ENCODE assay signal across 14 cellular contexts in genomic region chr7:128309921-128310320, GRCh38. TPM values are rescaled to one million over a fixed set of nuclear protein-coding genes. Genes with fewer than 3 reads are reported as not detected.
DNase-seq lines count a peak whose midpoint lies in the region; ATAC-seq and TF ChIP-seq lines count a peak whose summit lies in the region.
"Had no signal": no experiment of that assay in that cellular context is flagged by ENCODE, and none has a peak within 500 bp of the region (broad histone marks: within the 10 kb centered on the region; RNA-seq: fewer than 3 reads in every experiment).

No MANE protein-coding gene starts in this region.

- H3K27me3 ChIP-seq in neural progenitor cell = no peaks in the 10 kb centered on the region
- H3K27me3 ChIP-seq: BLaER1 treated with 17β-estradiol and CSF1 and Interleukin-3, amounts not matched to agents 10 nM and 100 nM had no signal

- H3K27ac ChIP-seq in neural progenitor cell = peak overlapping the region; percentile 20
- H3K27ac ChIP-seq: BLaER1 treated with 17β-estradiol and CSF1 and Interleukin-3, amounts not matched to agents 10 nM and 100 nM had no signal

- no peaks in the 10 kb centered on the region for H3K4me1 Mint-ChIP-seq in activated naive CD8-positive, alpha-beta T cell treated with anti-CD3 and anti-CD28 coated beads, Interleukin-2, amount 50 U/mL, for 24 hours
- H3K4me1 Mint-ChIP-seq in activated naive CD8-positive, alpha-beta T cell treated with anti-CD3 and anti-CD28 coated beads for 36 hours = no peaks in the 10 kb centered on the region
- H3K4me1 Mint-ChIP-seq in neural progenitor cell = no peaks in the 10 kb centered on the region

- H3K36me3 Mint-ChIP-seq in activated naive CD8-positive, alpha-beta T cell treated with anti-CD3 and anti-CD28 coated beads, Interleukin-2, amount 50 U/mL, for 24 hours (ENCODE audit: low read depth) = peaks cover 71% of the 10 kb centered on the region
- H3K36me3 Mint-ChIP-seq in activated naive CD8-positive, alpha-beta T cell treated with anti-CD3 and anti-CD28 coated beads for 36 hours = peaks cover 17% of the 10 kb centered on the region
- peaks cover 53% of the 10 kb centered on the region for H3K36me3 Mint-ChIP-seq in neural progenitor cell

- no peak for ATAC-seq in activated naive CD8-positive, alpha-beta T cell treated with anti-CD3 and anti-CD28 coated beads, Interleukin-2, amount 50 U/mL, for 24 hours
- no peak for ATAC-seq in GM18868 (IDR thresholded peaks at IDR 0.05; ENCODE audit: unreplicated experiment)

- H3K36me3 ChIP-seq in neural progenitor cell = peaks cover 12% of the 10 kb centered on the region

- H3K4me3 ChIP-seq in neural progenitor cell = no peak overlapping the region
- H3K4me3 ChIP-seq: BLaER1 treated with 17β-estradiol and CSF1 and Interleukin-3, amounts not matched to agents 10 nM and 100 nM; HAP-1 had no signal

- no peaks in the 10 kb centered on the region for H3K79me2 ChIP-seq in neural progenitor cell (ENCODE audit: low read depth)

- H4K20me1 ChIP-seq in neural progenitor cell (ENCODE audit: low read depth) = peaks cover 8% of the 10 kb centered on the region

- H3K9ac ChIP-seq in neural progenitor cell = no peak overlapping the region
- H3K9ac ChIP-seq: BLaER1 treated with 17β-estradiol and CSF1 and Interleukin-3, amounts not matched to agents 10 nM and 100 nM had no signal

- H2AFZ ChIP-seq in neural progenitor cell (replicated peaks) = no peak overlapping the region

- peak overlapping the region; percentile 10 for H3K27ac Mint-ChIP-seq in activated naive CD8-positive, alpha-beta T cell treated with anti-CD3 and anti-CD28 coated beads, Interleukin-2, amount 50 U/mL, for 24 hours
- H3K27ac Mint-ChIP-seq in activated naive CD8-positive, alpha-beta T cell treated with anti-CD3 and anti-CD28 coated beads for 36 hours = no peak overlapping the region
- no peak overlapping the region for H3K27ac Mint-ChIP-seq in neural progenitor cell

- in situ Hi-C loops in KBM-7 (cut with MboI; ENCODE audit: low pct_unique_long_range_greater_than_20kb, low sequenced_read_pairs) = no loop called here
- in situ Hi-C loops in GM13977 (cut with MboI; ENCODE audit: low pct_unique_long_range_greater_than_20kb, low sequenced_read_pairs, unreplicated experiment) = no loop called here

- TF ChIP-seq CTCF in neural progenitor cell (IDR thresholded peaks at IDR 0.05) (no peak), GM13977 (IDR thresholded peaks at IDR 0.05; ENCODE audit: extremely low read depth, insufficient read depth, missing control alignments) (no peak)

- no peaks in the 10 kb centered on the region for H3K9me3 ChIP-seq in neural progenitor cell (ENCODE audit: low read depth)
- H3K9me3 ChIP-seq: BLaER1 treated with 17β-estradiol and CSF1 and Interleukin-3, amounts not matched to agents 10 nM and 100 nM; HAP-1 had no signal

- DNase-seq in activated naive CD8-positive, alpha-beta T cell treated with anti-CD3 and anti-CD28 coated beads, Interleukin-2, amount 50 U/mL, for 24 hours = no peak
- no peak for DNase-seq in activated naive CD8-positive, alpha-beta T cell treated with anti-CD3 and anti-CD28 coated beads for 36 hours
- peak; percentile 30 for DNase-seq in RPMI7951 (ENCODE audit: low read depth)
- peak; percentile 29 for DNase-seq in neural progenitor cell (ENCODE audit: low spot score)
- no peak for DNase-seq in KBM-7
- DNase-seq in GM13977 (ENCODE audit: low spot score) = no peak
- DNase-seq: ACHN; CD4-positive, alpha-beta memory T cell; DMS79; GOT3 had no signal

- no peaks in the 10 kb centered on the region for H3K9me3 Mint-ChIP-seq in activated naive CD8-positive, alpha-beta T cell treated with anti-CD3 and anti-CD28 coated beads, Interleukin-2, amount 50 U/mL, for 24 hours
- no peaks in the 10 kb centered on the region for H3K9me3 Mint-ChIP-seq in activated naive CD8-positive, alpha-beta T cell treated with anti-CD3 and anti-CD28 coated beads for 36 hours
- no peaks in the 10 kb centered on the region for H3K9me3 Mint-ChIP-seq in neural progenitor cell
- H3K9me3 Mint-ChIP-seq: CD4-positive, alpha-beta memory T cell had no signal

- no peaks in the 10 kb centered on the region for H3K27me3 Mint-ChIP-seq in activated naive CD8-positive, alpha-beta T cell treated with anti-CD3 and anti-CD28 coated beads, Interleukin-2, amount 50 U/mL, for 24 hours
- no peaks in the 10 kb centered on the region for H3K27me3 Mint-ChIP-seq in activated naive CD8-positive, alpha-beta T cell treated with anti-CD3 and anti-CD28 coated beads for 36 hours
- H3K27me3 Mint-ChIP-seq in neural progenitor cell (ENCODE audit: insufficient read depth, low read depth) = no peaks in the 10 kb centered on the region
- H3K27me3 Mint-ChIP-seq: CD4-positive, alpha-beta memory T cell had no signal

- H3K4me1 ChIP-seq in neural progenitor cell = peaks cover 7% of the 10 kb centered on the region
- H3K4me1 ChIP-seq: HAP-1 had no signal

- no peak overlapping the region for H3K4me2 ChIP-seq in neural progenitor cell
- H3K4me2 ChIP-seq: BLaER1 treated with 17β-estradiol and CSF1 and Interleukin-3, amounts not matched to agents 10 nM and 100 nM had no signal

- no peak overlapping the region for H3K4me3 Mint-ChIP-seq in activated naive CD8-positive, alpha-beta T cell treated with anti-CD3 and anti-CD28 coated beads, Interleukin-2, amount 50 U/mL, for 24 hours
- H3K4me3 Mint-ChIP-seq in activated naive CD8-positive, alpha-beta T cell treated with anti-CD3 and anti-CD28 coated beads for 36 hours = no peak overlapping the region
- no peak overlapping the region for H3K4me3 Mint-ChIP-seq in neural progenitor cell
- H3K4me3 Mint-ChIP-seq: CD4-positive, alpha-beta memory T cell had no signal

- peaks cover 5% of the 10 kb centered on the region for H3F3A ChIP-seq in neural progenitor cell (ENCODE audit: low read depth)

RNA-seq across cellular contexts. Expression of gene RBM28, which starts 33.8 kb away (rescaled TPM):
- 10 to 100 TPM; 80.2 to 81.8 TPM for total RNA-seq in activated naive CD8-positive, alpha-beta T cell treated with anti-CD3 and anti-CD28 coated beads for 36 hours
- 11.7 and 11.8 TPM in 2 replicates for total RNA-seq in RPMI7951 (2014; rRNA removed; shearing (Covaris generic))
- 33.4 and 33.5 TPM in 2 replicates for total RNA-seq in neural progenitor cell (ENCODE audit: low replicate concordance)

RNA-seq across cellular contexts. Expression of gene PRRT4, which starts 51.6 kb away (rescaled TPM):
- under 1 TPM; 0.18 to 0.27 TPM for total RNA-seq in activated naive CD8-positive, alpha-beta T cell treated with anti-CD3 and anti-CD28 coated beads for 36 hours
- not detected in 2 replicates for total RNA-seq in RPMI7951 (2014; rRNA removed; shearing (Covaris generic))
- 0.68 TPM in 1 of 2 replicates, not detected in the other for total RNA-seq in neural progenitor cell (ENCODE audit: low replicate concordance)
- total RNA-seq: HT1080 had no signal

Comparison
In these comparisons a context has a peak if more than half of its experiments do, and no peak if none do; other contexts are left out.
1. DNase-seq: peak in RPMI7951 (single experiment) and neural progenitor cell (single experiment); none in activated naive CD8-positive, alpha-beta T cell treated with anti-CD3 and anti-CD28 coated beads, Interleukin-2, amount 50 U/mL, for 24 hours (single experiment), activated naive CD8-positive, alpha-beta T cell treated with anti-CD3 and anti-CD28 coated beads for 36 hours (single experiment), KBM-7 (single experiment) and GM13977 (single experiment).